In genomic region chr3:29430558-29430971, GRCh38 we compare ENCODE assay signal across 12 cellular contexts.
A peak's percentile ranks its signal among the peaks of the same experiment; 100 is the strongest.
DNase-seq lines count a peak whose midpoint lies in the region; ATAC-seq and TF ChIP-seq lines count a peak whose summit lies in the region.
"Had no signal": no experiment of that assay in that cellular context is flagged by ENCODE, and none has a peak within 500 bp of the region (broad histone marks: within the 10 kb centered on the region; RNA-seq: fewer than 3 reads in every experiment).

No MANE protein-coding gene starts in this region.

- H3K9me3 Mint-ChIP-seq in mesothelial cell of epicardium = no peaks in the 10 kb centered on the region
- H3K9me3 Mint-ChIP-seq: naive thymus-derived CD8-positive, alpha-beta T cell had no signal

- in situ Hi-C loops in ACHN (cut with HindIII; ENCODE audit: low pct_ligation_motif_present, low pct_unique_long_range_greater_than_20kb, low sequenced_read_pairs) = no loop called here

- no peak overlapping the region for H3K4me3 ChIP-seq in body of pancreas

- peak overlapping the region; percentile 88 for H3K27ac Mint-ChIP-seq in mesothelial cell of epicardium
- H3K27ac Mint-ChIP-seq: activated CD8-positive, alpha-beta memory T cell treated with anti-CD3 and anti-CD28 coated beads, Interleukin-2, amount 10 ng/mL, durations not matched to agents 7 days and 5 days; CD14-positive monocyte; naive thymus-derived CD8-positive, alpha-beta T cell had no signal

- no peak for TF ChIP-seq CTCF in body of pancreas (IDR thresholded peaks at IDR 0.05)
- no peak for TF ChIP-seq CTCF in mesothelial cell of epicardium (IDR thresholded peaks at IDR 0.05; ENCODE audit: unreplicated experiment)

- DNase-seq in ACHN = peak; percentile 61
- DNase-seq in HT1080 (ENCODE audit: low read depth) = peak; percentile 36
- no peak for DNase-seq in body of pancreas
- no peak for DNase-seq in mesothelial cell of epicardium (ENCODE audit: low spot score in 2 of 2, unreplicated experiment in 2 of 2)
- no peak for DNase-seq in GF-D8 (lab: John Stamatoyannopoulos, UW)
- no peak for DNase-seq in inferior parietal cortex (ENCODE audit: extremely low spot score)
- no peak for DNase-seq in stimulated activated naive CD8-positive, alpha-beta T cell treated with anti-CD3 and anti-CD28 coated beads, Interleukin-15, Interleukin-2, amounts not matched to agents 100 U/mL and 50 U/mL, for 24 hours
- DNase-seq: activated CD8-positive, alpha-beta memory T cell treated with anti-CD3 and anti-CD28 coated beads, Interleukin-2, amount 10 ng/mL, durations not matched to agents 7 days and 5 days; naive thymus-derived CD8-positive, alpha-beta T cell; stimulated activated CD4-positive, alpha-beta T cell treated with anti-CD3 and anti-CD28 coated beads, Interleukin-2, amount 100 ng/mL, for 48 hours had no signal

- H3K36me3 Mint-ChIP-seq in mesothelial cell of epicardium = peaks cover 4% of the 10 kb centered on the region
- H3K36me3 Mint-ChIP-seq: activated CD8-positive, alpha-beta memory T cell treated with anti-CD3 and anti-CD28 coated beads, Interleukin-2, amount 10 ng/mL, durations not matched to agents 7 days and 5 days; CD14-positive monocyte; naive thymus-derived CD8-positive, alpha-beta T cell had no signal

- H3K27me3 ChIP-seq in body of pancreas = no peaks in the 10 kb centered on the region

- no peaks in the 10 kb centered on the region for H3K27me3 Mint-ChIP-seq in mesothelial cell of epicardium (ENCODE audit: low read depth)
- H3K27me3 Mint-ChIP-seq: activated CD8-positive, alpha-beta memory T cell treated with anti-CD3 and anti-CD28 coated beads, Interleukin-2, amount 10 ng/mL, durations not matched to agents 7 days and 5 days had no signal

- no peaks in the 10 kb centered on the region for H3K36me3 ChIP-seq in body of pancreas (replicated peaks in 1 of 2; ENCODE audit: insufficient read depth in 1 of 2, low read depth in 2 of 2)

- intact Hi-C loops in body of pancreas (cut with DNase I) = no loop called here

- H3K9me3 ChIP-seq in body of pancreas = no peaks in the 10 kb centered on the region

- peak overlapping the region in 3 of 4 donors; percentile 1 to 67 (median 57) for H3K27ac ChIP-seq in body of pancreas

- peaks cover 27% of the 10 kb centered on the region for H3K4me1 Mint-ChIP-seq in mesothelial cell of epicardium
- H3K4me1 Mint-ChIP-seq: activated CD8-positive, alpha-beta memory T cell treated with anti-CD3 and anti-CD28 coated beads, Interleukin-2, amount 10 ng/mL, durations not matched to agents 7 days and 5 days; CD14-positive monocyte; naive thymus-derived CD8-positive, alpha-beta T cell had no signal

- TF ChIP-seq POLR2A in body of pancreas (IDR thresholded peaks at IDR 0.05) = no peak

- WGBS in body of pancreas, 2 donors = 9 to 14% methylated on average over 1 of the region's 1 CpG

- peaks cover 6% of the 10 kb centered on the region for H3K4me1 ChIP-seq in body of pancreas

- no peak overlapping the region for H3K4me3 Mint-ChIP-seq in mesothelial cell of epicardium
- H3K4me3 Mint-ChIP-seq: activated CD8-positive, alpha-beta memory T cell treated with anti-CD3 and anti-CD28 coated beads, Interleukin-2, amount 10 ng/mL, durations not matched to agents 7 days and 5 days; CD14-positive monocyte; naive thymus-derived CD8-positive, alpha-beta T cell had no signal

- ATAC-seq in body of pancreas (peak; percentile 70), HG03095 (IDR thresholded peaks at IDR 0.05; ENCODE audit: unreplicated experiment) (no peak)
- ATAC-seq in stimulated activated naive CD8-positive, alpha-beta T cell treated with anti-CD3 and anti-CD28 coated beads, Interleukin-15, Interleukin-2, amounts not matched to agents 100 U/mL and 50 U/mL, for 24 hours = no peak
- ATAC-seq: activated CD8-positive, alpha-beta memory T cell treated with anti-CD3 and anti-CD28 coated beads, Interleukin-2, amount 10 ng/mL, durations not matched to agents 7 days and 5 days; naive thymus-derived CD8-positive, alpha-beta T cell had no signal

Comparison
In these comparisons a context has a peak if more than half of its experiments do, and no peak if none do; other contexts are left out.
1. DNase-seq: peak in ACHN (single experiment) and HT1080 (single experiment); none in body of pancreas (0 of 4), mesothelial cell of epicardium (0 of 2), GF-D8 (single experiment), inferior parietal cortex (single experiment) and stimulated activated naive CD8-positive, alpha-beta T cell treated with anti-CD3 and anti-CD28 coated beads, Interleukin-15, Interleukin-2, amounts not matched to agents 100 U/mL and 50 U/mL, for 24 hours (single experiment).